1 cellular context compared by ENCODE assay signal in genomic region chr1:211703812-211704566, GRCh38.
TF ChIP-seq lines count a peak whose summit lies in the region.

No MANE protein-coding gene starts in this region.

TF ChIP-seq in HepG2, 621 proteins besides CTCF, POLR2A, EP300 and RAD21 (continued from another document):
- TF ChIP-seq, protein P1, sequence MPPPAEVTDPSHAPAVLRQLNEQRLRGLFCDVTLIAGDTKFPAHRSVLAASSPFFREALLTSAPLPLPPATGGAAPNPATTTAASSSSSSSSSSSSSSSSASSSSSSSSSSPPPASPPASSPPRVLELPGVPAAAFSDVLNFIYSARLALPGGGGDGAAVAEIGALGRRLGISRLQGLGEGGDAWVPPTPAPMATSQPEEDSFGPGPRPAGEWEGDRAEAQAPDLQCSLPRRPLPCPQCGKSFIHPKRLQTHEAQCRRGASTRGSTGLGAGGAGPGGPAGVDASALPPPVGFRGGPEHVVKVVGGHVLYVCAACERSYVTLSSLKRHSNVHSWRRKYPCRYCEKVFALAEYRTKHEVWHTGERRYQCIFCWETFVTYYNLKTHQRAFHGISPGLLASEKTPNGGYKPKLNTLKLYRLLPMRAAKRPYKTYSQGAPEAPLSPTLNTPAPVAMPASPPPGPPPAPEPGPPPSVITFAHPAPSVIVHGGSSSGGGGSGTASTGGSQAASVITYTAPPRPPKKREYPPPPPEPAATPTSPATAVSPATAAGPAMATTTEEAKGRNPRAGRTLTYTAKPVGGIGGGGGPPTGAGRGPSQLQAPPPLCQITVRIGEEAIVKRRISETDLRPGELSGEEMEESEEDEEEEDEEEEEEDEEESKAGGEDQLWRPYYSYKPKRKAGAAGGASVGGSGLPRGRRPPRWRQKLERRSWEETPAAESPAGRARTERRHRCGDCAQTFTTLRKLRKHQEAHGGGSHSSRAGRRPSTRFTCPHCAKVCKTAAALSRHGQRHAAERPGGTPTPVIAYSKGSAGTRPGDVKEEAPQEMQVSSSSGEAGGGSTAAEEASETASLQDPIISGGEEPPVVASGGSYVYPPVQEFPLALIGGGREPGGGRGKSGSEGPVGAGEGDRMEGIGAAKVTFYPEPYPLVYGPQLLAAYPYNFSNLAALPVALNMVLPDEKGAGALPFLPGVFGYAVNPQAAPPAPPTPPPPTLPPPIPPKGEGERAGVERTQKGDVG (CRISPR knock-in tag; IDR thresholded peaks at IDR 0.05; ENCODE audit: borderline replicate concordance): no peak
- TF ChIP-seq CCDC6 (CRISPR knock-in tag; IDR thresholded peaks at IDR 0.05): no peak
